Comparison of ENCODE assay signal across 8 cellular contexts in the genomic region with DNA sequence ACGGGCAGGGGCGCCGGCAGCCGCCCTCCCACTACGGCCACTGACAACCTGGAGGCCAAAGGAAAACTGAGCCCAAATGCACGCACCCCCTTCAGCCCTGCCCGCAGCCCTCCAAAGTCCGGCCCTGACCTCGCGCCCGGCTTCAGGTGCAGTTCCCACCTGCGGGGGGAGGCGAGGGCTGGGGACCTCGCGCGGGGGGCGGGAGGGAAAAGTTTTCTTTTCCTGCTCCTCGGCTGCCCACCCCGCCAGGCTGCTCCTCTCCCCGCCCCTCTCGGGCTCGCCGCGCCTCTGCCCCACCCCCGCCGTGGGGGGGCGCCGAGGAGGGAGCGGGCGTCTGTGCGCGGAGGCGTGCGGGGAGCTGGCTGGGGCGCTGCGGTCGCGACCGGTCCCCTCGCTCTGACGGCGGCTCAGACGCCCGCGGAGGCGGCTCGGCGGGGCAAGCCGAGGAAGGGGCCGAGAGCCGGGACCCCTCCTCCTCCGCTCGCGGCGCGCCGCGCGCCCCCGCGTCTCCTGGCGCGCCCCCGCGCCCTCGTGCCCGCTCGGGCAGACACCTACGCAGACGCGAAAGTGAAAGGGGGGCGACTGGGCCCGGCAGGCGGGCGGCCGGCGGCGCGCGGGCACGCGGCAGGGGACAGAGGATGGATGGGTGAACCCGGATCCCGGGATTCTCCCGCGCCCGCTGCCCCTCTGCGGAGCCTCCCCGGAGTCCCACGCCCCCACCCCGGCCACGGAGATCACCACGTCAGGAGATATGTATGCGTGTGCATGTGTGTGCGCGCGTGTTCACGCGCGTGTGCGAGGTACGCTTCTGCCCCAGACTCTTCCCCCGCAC. TPM values are rescaled to one million over a fixed set of nuclear protein-coding genes. Genes with fewer than 3 reads are reported as not detected.
DNase-seq lines count a peak whose midpoint lies in the region; ATAC-seq, FAIRE-seq and TF ChIP-seq lines count a peak whose summit lies in the region.

No MANE protein-coding gene starts in this region.

- no peaks in the 10 kb centered on the region for H3K9me3 Mint-ChIP-seq in brain

- H3K27me3 Mint-ChIP-seq in brain: peaks cover 89% of the 10 kb centered on the region

- no peak overlapping the region for H3K27ac ChIP-seq in smooth muscle cell (ENCODE audit: low read depth)

- TF ChIP-seq CTCF in BE2C (IDR thresholded peaks at IDR 0.05; ENCODE audit: low read depth, low read length): no peak
- no peak for TF ChIP-seq CTCF in brain (conservative IDR thresholded peaks at IDR 0.05)
- no peak for TF ChIP-seq CTCF in smooth muscle cell (IDR thresholded peaks at IDR 0.05; ENCODE audit: borderline replicate concordance, insufficient read depth, poor library complexity, severe bottlenecking)
- TF ChIP-seq CTCF in D721Med (IDR thresholded peaks at IDR 0.05; ENCODE audit: insufficient read depth, missing control alignments): no peak

- H3K4me3 Mint-ChIP-seq in brain: peak overlapping the region; percentile 81 to 90 (median 83)

- 4% methylated on average over 17 of the region's 103 CpGs for WGBS in smooth muscle cell (ENCODE audit: low lambda C conversion rate)

- peaks cover 24% of the 10 kb centered on the region for H3K4me1 Mint-ChIP-seq in brain

- ATAC-seq in GM21723 (IDR thresholded peaks at IDR 0.05; ENCODE audit: unreplicated experiment) (peak; percentile 14), GM21515 (IDR thresholded peaks at IDR 0.05; ENCODE audit: unreplicated experiment) (no peak)

- H3K79me2 ChIP-seq in smooth muscle cell (ENCODE audit: low read depth): no peaks in the 10 kb centered on the region

- H3K4me3 ChIP-seq in BE2C (ENCODE audit: low read depth, low read length): peak overlapping the region; percentile 84
- peak overlapping the region; percentile 81 for H3K4me3 ChIP-seq in smooth muscle cell

- H3F3A ChIP-seq in smooth muscle cell (ENCODE audit: low read depth): peaks cover 8% of the 10 kb centered on the region

- peak overlapping the region; percentile 86 for H2AFZ ChIP-seq in smooth muscle cell (ENCODE audit: low read depth)

- peak overlapping the region in 4 of 5 experiments; percentile 3 to 47 (median 24) for H3K27ac Mint-ChIP-seq in brain

- no peaks in the 10 kb centered on the region for H3K4me1 ChIP-seq in BE2C
- peaks cover 4% of the 10 kb centered on the region for H3K4me1 ChIP-seq in smooth muscle cell (ENCODE audit: low read depth)

- H3K36me3 Mint-ChIP-seq in brain: no peaks in the 10 kb centered on the region

- no peak overlapping the region for H3K9ac ChIP-seq in smooth muscle cell (ENCODE audit: low read depth)

- H4K20me1 ChIP-seq in smooth muscle cell (ENCODE audit: low read depth): no peaks in the 10 kb centered on the region

- peak overlapping the region; percentile 93 for H3K4me2 ChIP-seq in smooth muscle cell

- no peaks in the 10 kb centered on the region for H3K9me3 ChIP-seq in BE2C
- H3K9me3 ChIP-seq in smooth muscle cell (replicated peaks; ENCODE audit: low read depth): no peaks in the 10 kb centered on the region

- peaks cover 95% of the 10 kb centered on the region for H3K27me3 ChIP-seq in BE2C
- peaks cover 87% of the 10 kb centered on the region for H3K27me3 ChIP-seq in smooth muscle cell (ENCODE audit: low read depth)

- H3K36me3 ChIP-seq in BE2C (no peaks in the 10 kb centered on the region), smooth muscle cell (ENCODE audit: low read depth) (no peaks in the 10 kb centered on the region)

- DNase-seq in BE2C (peak; percentile 31), T-helper 22 cell (ENCODE audit: low read depth) (peak; percentile 71), islet precursor cell (peak; percentile 65), smooth muscle cell (lab: John Stamatoyannopoulos, UW; ENCODE audit: unreplicated experiment) (no peak), D721Med (ENCODE audit: insufficient read length, low spot score) (no peak)

- FAIRE-seq in D721Med (lab: Jason Lieb, UNC): no peak

RNA-seq across cellular contexts. Expression of gene NR3C2, which starts 3.1 kb away (rescaled TPM):
- not detected for polyA plus RNA-seq in BE2C (2012; ENCODE audit: insufficient read depth, insufficient read length, low read depth)
- polyA plus RNA-seq in brain (ENCODE audit: insufficient read depth, low read depth, low replicate concordance) (2.8 TPM), smooth muscle cell (not detected in 2 replicates)
- 0.09 and 0.76 TPM in 2 replicates for total RNA-seq in smooth muscle cell

Comparison
In these comparisons a context has a peak if more than half of its experiments do, and no peak if none do; other contexts are left out.
1. DNase-seq: peak in BE2C (single experiment), T-helper 22 cell (single experiment) and islet precursor cell (single experiment); none in smooth muscle cell (single experiment) and D721Med (single experiment).